In genomic region chr17:80220709-80221215, GRCh38 we compare ENCODE assay signal across 8 cellular contexts. TPM values are rescaled to one million over a fixed set of nuclear protein-coding genes. Genes with fewer than 3 reads are reported as not detected.
DNase-seq lines count a peak whose midpoint lies in the region; ATAC-seq and TF ChIP-seq lines count a peak whose summit lies in the region.

No MANE protein-coding gene starts in this region.

- peak; percentile 18 for DNase-seq in activated CD4-positive, alpha-beta T cell treated with anti-CD3 and anti-CD28 coated beads for 48 hours
- DNase-seq in activated CD4-positive, alpha-beta T cell treated with anti-CD3 and anti-CD28 coated beads for 4 hours = no peak
- DNase-seq in T1000 (lab: John Stamatoyannopoulos, UW) (peak; percentile 48), endodermal cell (peak; percentile 70), midbrain (lab: John Stamatoyannopoulos, UW) (peak; percentile 5), NCI-H2029 (lab: John Stamatoyannopoulos, UW) (no peak)

- H3K4me1 ChIP-seq in endodermal cell (ENCODE audit: control insufficient read depth, insufficient read depth, low read length) (no peaks in the 10 kb centered on the region), urinary bladder (ENCODE audit: insufficient read depth) (no peaks in the 10 kb centered on the region)

- H3K9me3 ChIP-seq in endodermal cell (ENCODE audit: control insufficient read depth, low read length) = no peaks in the 10 kb centered on the region

- TF ChIP-seq CTCF in endodermal cell (conservative IDR thresholded peaks at IDR 0.05) = no peak

- H3K4me1 Mint-ChIP-seq in endodermal cell = peaks cover 17% of the 10 kb centered on the region

- H3K4me3 ChIP-seq in endodermal cell (ENCODE audit: low read length) (peak overlapping the region; percentile 84), urinary bladder (ENCODE audit: low read depth, low read length) (peak overlapping the region; percentile 95)

- H3K27ac ChIP-seq in endodermal cell (ENCODE audit: low read depth, low read length) (no peak overlapping the region), urinary bladder (ENCODE audit: low read depth) (no peak overlapping the region)

- peaks cover 40% of the 10 kb centered on the region for H3K36me3 ChIP-seq in endodermal cell (ENCODE audit: control insufficient read depth, insufficient read depth, low read length)
- H3K36me3 ChIP-seq in urinary bladder (ENCODE audit: insufficient read depth) = peaks cover 3% of the 10 kb centered on the region

- H3K27me3 Mint-ChIP-seq in endodermal cell (ENCODE audit: insufficient read depth) = no peaks in the 10 kb centered on the region

- WGBS in endodermal cell (ENCODE audit: insufficient coverage in 1 of 2, insufficient read length in 1 of 2), 2 experiments = 2 to 16% methylated on average over 13 to 43 of the region's 43 CpGs
- 3% methylated on average over 43 of the region's 43 CpGs for WGBS in urinary bladder

- ATAC-seq in HG03342 (IDR thresholded peaks at IDR 0.05; ENCODE audit: unreplicated experiment) = no peak

- H3K9ac ChIP-seq in endodermal cell (ENCODE audit: extremely low read depth, low read length, poor library complexity, severe bottlenecking) = peak overlapping the region; percentile 38

- peaks cover 35% of the 10 kb centered on the region for H3K36me3 Mint-ChIP-seq in endodermal cell (ENCODE audit: low read depth)

- H3K4me3 Mint-ChIP-seq in endodermal cell = peak overlapping the region; percentile 88

- no peaks in the 10 kb centered on the region for H3K9me3 Mint-ChIP-seq in endodermal cell

- H3K27me3 ChIP-seq in endodermal cell (ENCODE audit: control insufficient read depth, insufficient read depth, low read length, poor library complexity, severe bottlenecking) = no peaks in the 10 kb centered on the region

- no peak overlapping the region for H3K27ac Mint-ChIP-seq in endodermal cell

RNA-seq across cellular contexts. Expression of gene SLC26A11, which starts 0.5 kb away (rescaled TPM):
- 10 to 100 TPM; 43.7 to 48.2 TPM for total RNA-seq in endodermal cell
- 25.4 TPM for polyA plus RNA-seq in endodermal cell (2013, experiment 1 of 2)
- 25.1 TPM for polyA plus RNA-seq in endodermal cell (2013, experiment 2 of 2)
- total RNA-seq in urinary bladder = 9.2 TPM
- polyA plus RNA-seq in urinary bladder = 14.2 TPM

RNA-seq across cellular contexts. Expression of gene SGSH, which starts 0.6 kb away (rescaled TPM):
- total RNA-seq in endodermal cell (10 to 100 TPM; 40.4 to 42.5 TPM), urinary bladder (8.4 TPM)
- 27.5 TPM for polyA plus RNA-seq in endodermal cell (2013, experiment 1 of 2)
- 21.8 TPM for polyA plus RNA-seq in endodermal cell (2013, experiment 2 of 2)
- 30.6 TPM for polyA plus RNA-seq in urinary bladder

RNA-seq across cellular contexts. Expression of gene RNF213, which starts 39.9 kb away (rescaled TPM):
- total RNA-seq in endodermal cell = 100 to 1,000 TPM in 1 of 2 donors, 10 to 100 TPM in 1; 98.8 to 136 TPM
- 30.0 TPM for polyA plus RNA-seq in endodermal cell (2013, experiment 1 of 2)
- polyA plus RNA-seq in endodermal cell (2013, experiment 2 of 2) = 28.2 TPM
- total RNA-seq in urinary bladder = 81.5 TPM
- polyA plus RNA-seq in urinary bladder = 37.2 TPM

RNA-seq across cellular contexts. Expression of gene CARD14, which starts 50.9 kb away (rescaled TPM):
- total RNA-seq in endodermal cell (under 1 TPM in 1 of 2 donors, not detected in 1; 0.31 TPM), urinary bladder (3.3 TPM)
- polyA plus RNA-seq in endodermal cell (2013, experiment 1 of 2) = 0.50 TPM
- polyA plus RNA-seq in endodermal cell (2013, experiment 2 of 2) = 0.37 TPM
- polyA plus RNA-seq in urinary bladder = 1.2 TPM

Comparison
In these comparisons a context has a peak if more than half of its experiments do, and no peak if none do; other contexts are left out.
1. DNase-seq: peak in activated CD4-positive, alpha-beta T cell treated with anti-CD3 and anti-CD28 coated beads for 48 hours (single experiment), T1000 (single experiment), endodermal cell (single experiment) and midbrain (single experiment); none in activated CD4-positive, alpha-beta T cell treated with anti-CD3 and anti-CD28 coated beads for 4 hours (0 of 2) and NCI-H2029 (single experiment).